In genomic region chr12:116266220-116266619, GRCh38 we compare ENCODE assay signal across 12 cellular contexts. TPM values are rescaled to one million over a fixed set of nuclear protein-coding genes. Genes with fewer than 3 reads are reported as not detected.
A peak's percentile ranks its signal among the peaks of the same experiment; 100 is the strongest.
DNase-seq lines count a peak whose midpoint lies in the region; ATAC-seq, FAIRE-seq and TF ChIP-seq lines count a peak whose summit lies in the region.
"Had no signal": no experiment of that assay in that cellular context is flagged by ENCODE, and none has a peak within 500 bp of the region (broad histone marks: within the 10 kb centered on the region; RNA-seq: fewer than 3 reads in every experiment).

No MANE protein-coding gene starts in this region.

- no peaks in the 10 kb centered on the region for H3K9me3 ChIP-seq in esophagus muscularis mucosa
- H3K9me3 ChIP-seq: HAP-1 had no signal

- ATAC-seq in GM21360 (IDR thresholded peaks at IDR 0.05; ENCODE audit: unreplicated experiment): no peak

- H3K9me3 Mint-ChIP-seq in HFFc6: no peaks in the 10 kb centered on the region
- H3K9me3 Mint-ChIP-seq: neural crest cell had no signal

- 63% methylated on average over 2 of the region's 2 CpGs for WGBS in esophagus muscularis mucosa

- intact Hi-C loops in esophagus muscularis mucosa (cut with DNase I): no loop called here

- DNase-seq in AG08396 (ENCODE audit: low spot score) (peak; percentile 24), HFFc6 (peak; percentile 38), bronchial epithelial cell (ENCODE audit: low read depth) (peak; percentile 47), kidney tubule cell (ENCODE audit: low spot score) (peak; percentile 34), HuH-7.5 (ENCODE audit: low spot score) (no peak), esophagus muscularis mucosa (ENCODE audit: extremely low spot score) (no peak)
- DNase-seq in activated T-cell treated with anti-CD3 and anti-CD28 coated beads, Interleukin-2, amount 50 U/mL, for 1 hour: no peak
- DNase-seq: COR-L47, NCI-H1105 treated with DMSO at 0.1 percent for 48 hours had no signal

- no peaks in the 10 kb centered on the region for H3K27me3 Mint-ChIP-seq in HFFc6 (ENCODE audit: insufficient read depth)

- TF ChIP-seq EP300 in esophagus muscularis mucosa (IDR thresholded peaks at IDR 0.05): no peak

- no peak overlapping the region for H3K4me3 ChIP-seq in bronchial epithelial cell (ENCODE audit: low read depth, low read length)
- H3K4me3 ChIP-seq in esophagus muscularis mucosa: no peak overlapping the region
- H3K4me3 ChIP-seq: HAP-1 had no signal

- H3K4me3 Mint-ChIP-seq in HFFc6: no peak overlapping the region
- H3K4me3 Mint-ChIP-seq: neural crest cell had no signal

- FAIRE-seq in bronchial epithelial cell (lab: Jason Lieb, UNC): no peak

- peak overlapping the region in 1 of 4 donors; percentile 22 for H3K27ac ChIP-seq in esophagus muscularis mucosa (replicated peaks in 1 of 4)

- H3K27me3 ChIP-seq in bronchial epithelial cell (ENCODE audit: control insufficient read depth, insufficient read depth, low read length): no peaks in the 10 kb centered on the region
- no peaks in the 10 kb centered on the region for H3K27me3 ChIP-seq in esophagus muscularis mucosa

- H3K27ac Mint-ChIP-seq in HFFc6: no peak overlapping the region

- peaks cover 31% of the 10 kb centered on the region for H3K4me1 Mint-ChIP-seq in HFFc6 (ENCODE audit: low read depth)

- peaks cover 60 to 92% (median 84%) of the 10 kb centered on the region in 4 donors for H3K4me1 ChIP-seq in esophagus muscularis mucosa

- H3K36me3 Mint-ChIP-seq in HFFc6 (ENCODE audit: low read depth): no peaks in the 10 kb centered on the region

- TF ChIP-seq POLR2A in esophagus muscularis mucosa (IDR thresholded peaks at IDR 0.05; ENCODE audit: low read depth): no peak

- TF ChIP-seq CTCF in HFFc6 (IDR thresholded peaks at IDR 0.05): no peak; the same call in 1 of the 2 replicates
- TF ChIP-seq CTCF in bronchial epithelial cell (IDR thresholded peaks at IDR 0.05; ENCODE audit: insufficient read depth, low read length, severe bottlenecking): peak; percentile 22
- TF ChIP-seq CTCF in esophagus muscularis mucosa (IDR thresholded peaks at IDR 0.05): peak in 1 of 3 experiments; percentile 21

- H3K36me3 ChIP-seq in bronchial epithelial cell (ENCODE audit: control insufficient read depth, insufficient read depth, low read length) (no peaks in the 10 kb centered on the region), esophagus muscularis mucosa (no peaks in the 10 kb centered on the region)
- H3K36me3 ChIP-seq: HAP-1 had no signal

RNA-seq across cellular contexts. Expression of gene MED13L, which starts 11.3 kb away (rescaled TPM):
- total RNA-seq in HFFc6 (2021; fragmentation: NEBNext Ultra II Directional; extraction: Animal tissue kit (Norgen Biotek cat#: 25700)): 10 to 100 TPM; 74.5 to 84.2 (median 77.7) TPM
- total RNA-seq in bronchial epithelial cell: 39.8 and 41.6 TPM in 2 replicates
- total RNA-seq in esophagus muscularis mucosa: 100 to 1,000 TPM; 141 to 350 (median 175) TPM

Comparison
In these comparisons a context has a peak if more than half of its experiments do, and no peak if none do; other contexts are left out.
1. DNase-seq: peak in AG08396 (single experiment), HFFc6 (single experiment), bronchial epithelial cell (single experiment) and kidney tubule cell (single experiment); none in HuH-7.5 (single experiment), activated T-cell treated with anti-CD3 and anti-CD28 coated beads, Interleukin-2, amount 50 U/mL, for 1 hour (single experiment) and esophagus muscularis mucosa (single experiment).